ENCODE assay signal across 2 cellular contexts in genomic region chr2:232870002-232870765, GRCh38.
TF ChIP-seq lines count a peak whose summit lies in the region.

TSS of gene SNORC (plus strand) at chr2:232870264. CDS start at chr2:232870342, 78 bp downstream.

TF ChIP-seq in GM23338, 12 proteins besides CTCF, POLR2A, EP300 and RAD21:
- TF ChIP-seq REST (IDR thresholded peaks at IDR 0.05; ENCODE audit: unreplicated experiment), result no peak
- no peak for TF ChIP-seq ETS1 (IDR thresholded peaks at IDR 0.05)
- no peak for TF ChIP-seq CREB1 (CRISPR knock-in tag; IDR thresholded peaks at IDR 0.05; ENCODE audit: low read depth)
- TF ChIP-seq POLR2AphosphoS5 (IDR thresholded peaks at IDR 0.05; ENCODE audit: low read depth), result no peak
- TF ChIP-seq STAT1 (IDR thresholded peaks at IDR 0.05; ENCODE audit: unreplicated experiment), result no peak
- TF ChIP-seq NANOG (IDR thresholded peaks at IDR 0.05; ENCODE audit: borderline replicate concordance), result no peak
- no peak for TF ChIP-seq JUNB (IDR thresholded peaks at IDR 0.05; ENCODE audit: unreplicated experiment)
- TF ChIP-seq ZNF462 (CRISPR knock-in tag; IDR thresholded peaks at IDR 0.05), result no peak
- TF ChIP-seq ZNF331 (CRISPR knock-in tag; IDR thresholded peaks at IDR 0.05; ENCODE audit: low read depth), result no peak
- no peak for TF ChIP-seq ZNF114 (CRISPR knock-in tag; IDR thresholded peaks at IDR 0.05)

TF ChIP-seq in WTC11, 78 proteins besides CTCF, POLR2A, EP300 and RAD21 (continued from another document):
- TF ChIP-seq HMGXB4 (CRISPR knock-in tag; IDR thresholded peaks at IDR 0.05) (no peak), USF1 (CRISPR knock-in tag; IDR thresholded peaks at IDR 0.05) (no peak), OVOL2 (CRISPR knock-in tag; IDR thresholded peaks at IDR 0.05; ENCODE audit: borderline replicate concordance) (no peak), AFF4 (CRISPR knock-in tag; IDR thresholded peaks at IDR 0.05; ENCODE audit: borderline replicate concordance) (no peak), KAT7 (CRISPR knock-in tag; IDR thresholded peaks at IDR 0.05; ENCODE audit: borderline replicate concordance) (no peak), ZNF317 (CRISPR knock-in tag; IDR thresholded peaks at IDR 0.05; ENCODE audit: borderline replicate concordance, low read depth) (no peak), SMAD3 (CRISPR knock-in tag; IDR thresholded peaks at IDR 0.05; ENCODE audit: borderline replicate concordance) (no peak), ZNF219 (CRISPR knock-in tag; IDR thresholded peaks at IDR 0.05; ENCODE audit: borderline replicate concordance) (no peak), NFATC4 (CRISPR knock-in tag; IDR thresholded peaks at IDR 0.05) (no peak), ETV6 (CRISPR knock-in tag; IDR thresholded peaks at IDR 0.05) (no peak), ZBTB21 (CRISPR knock-in tag; IDR thresholded peaks at IDR 0.05; ENCODE audit: borderline replicate concordance) (no peak), ATF6 (CRISPR knock-in tag; IDR thresholded peaks at IDR 0.05) (no peak), NR3C1 (CRISPR knock-in tag; conservative IDR thresholded peaks at IDR 0.05; ENCODE audit: low read depth) (no peak)
